In genomic region chr5:7385681-7386080, GRCh38 we compare ENCODE assay signal across 29 cellular contexts. TPM values are rescaled to one million over a fixed set of nuclear protein-coding genes. Genes with fewer than 3 reads are reported as not detected.
"Had no signal": no experiment of that assay in that cellular context is flagged by ENCODE, and none has a peak within 500 bp of the region (broad histone marks: within the 10 kb centered on the region; RNA-seq: fewer than 3 reads in every experiment).

No MANE protein-coding gene starts in this region.

- H3K9me3 Mint-ChIP-seq: activated CD4-positive, alpha-beta T cell treated with anti-CD3 and anti-CD28 coated beads, Interleukin-2, amount 10 ng/mL, durations not matched to agents 7 days and 5 days; activated CD8-positive, alpha-beta T cell treated with anti-CD3 and anti-CD28 coated beads for 36 hours; activated T-cell treated with anti-CD3 and anti-CD28 coated beads, Interleukin-2, amount 50 U/mL, for 4 hours; activated T-helper 17 cell treated with anti-CD3 and anti-CD28 coated beads, Interleukin-2, amount 50 U/mL, for 72 hours; dendritic cell treated with granulocyte-macrophage colony-stimulating factor and Interleukin-4, amounts not matched to agents 40 ng/mL and 50 ng/mL, for 4 days; endodermal cell; T-helper 2 cell treated with Interferon-gamma antibody and Interleukin-4, amounts not matched to agents 5 μg/mL and 100 μg/mL, for 36 hours; WTC11 had no signal

- H3K36me3 ChIP-seq: brain microvascular endothelial cell had no signal

- H3K4me3 ChIP-seq: coronary artery, dorsolateral prefrontal cortex had no signal

- H3K27ac ChIP-seq: brain microvascular endothelial cell, coronary artery, dorsolateral prefrontal cortex had no signal

- H3K36me3 Mint-ChIP-seq: activated naive CD8-positive, alpha-beta T cell; WTC11 had no signal

- ATAC-seq: activated CD8-positive, alpha-beta T cell treated with anti-CD3 and anti-CD28 coated beads for 36 hours; activated T-cell treated with anti-CD3 and anti-CD28 coated beads, Interleukin-2, amount 50 U/mL, for 4 hours; activated T-helper 17 cell treated with anti-CD3 and anti-CD28 coated beads, Interleukin-2, amount 50 U/mL, for 72 hours; esophagus mucosa; T-helper 17 cell; WTC11 had no signal

- H3K27me3 Mint-ChIP-seq: activated CD8-positive, alpha-beta T cell treated with anti-CD3 and anti-CD28 coated beads for 36 hours; central memory CD8-positive, alpha-beta T cell had no signal

- H3K4me3 Mint-ChIP-seq: activated CD4-positive, alpha-beta T cell treated with anti-CD3 and anti-CD28 coated beads, Interleukin-2, amount 10 ng/mL, durations not matched to agents 7 days and 5 days; activated CD8-positive, alpha-beta T cell treated with anti-CD3 and anti-CD28 coated beads for 36 hours; activated naive CD8-positive, alpha-beta T cell; activated T-cell treated with anti-CD3 and anti-CD28 coated beads, Interleukin-2, amount 50 U/mL, for 4 hours; activated T-helper 17 cell treated with anti-CD3 and anti-CD28 coated beads, Interleukin-2, amount 50 U/mL, for 72 hours; central memory CD8-positive, alpha-beta T cell; dendritic cell treated with granulocyte-macrophage colony-stimulating factor and Interleukin-4, amounts not matched to agents 40 ng/mL and 50 ng/mL, for 4 days; endodermal cell; T-helper 17 cell; T-helper 2 cell treated with Interferon-gamma antibody and Interleukin-4, amounts not matched to agents 5 μg/mL and 100 μg/mL, for 36 hours; WTC11 had no signal

- DNase-seq: activated CD4-positive, alpha-beta T cell treated with anti-CD3 and anti-CD28 coated beads for 1 hour; activated CD4-positive, alpha-beta T cell treated with anti-CD3 and anti-CD28 coated beads for 4 hours; activated CD4-positive, alpha-beta T cell treated with anti-CD3 and anti-CD28 coated beads, Interleukin-2, amount 10 ng/mL, durations not matched to agents 7 days and 5 days; activated CD4-positive, alpha-beta T cell treated with anti-CD3 and anti-CD28 coated beads, Interleukin-2, amount 50 U/mL, for 4 hours; activated CD8-positive, alpha-beta memory T cell treated with anti-CD3 and anti-CD28 coated beads for 24 hours; activated CD8-positive, alpha-beta T cell treated with anti-CD3 and anti-CD28 coated beads for 36 hours; activated effector memory CD4-positive, alpha-beta T cell treated with Interleukin-2 at 50 U/mL for 16 hours; activated gamma-delta T cell treated with Interleukin-2 at 50 U/mL for 16 hours; activated naive CD4-positive, alpha-beta T cell treated with anti-CD3 and anti-CD28 coated beads, Interleukin-2, amount 50 U/mL, for 16 hours; activated naive CD4-positive, alpha-beta T cell treated with Interleukin-2 at 50 U/mL for 16 hours; activated T-cell treated with anti-CD3 and anti-CD28 coated beads, Interleukin-2, amount 50 U/mL, for 4 hours; amniotic stem cell; anterior cingulate cortex; brain microvascular endothelial cell; dorsolateral prefrontal cortex; effector memory CD4-positive, alpha-beta T cell; endodermal cell; foreskin fibroblast; head of caudate nucleus; T-helper 17 cell; T1000 had no signal

- H3K4me1 Mint-ChIP-seq: activated CD4-positive, alpha-beta T cell treated with anti-CD3 and anti-CD28 coated beads, Interleukin-2, amount 10 ng/mL, durations not matched to agents 7 days and 5 days; activated T-helper 17 cell treated with anti-CD3 and anti-CD28 coated beads, Interleukin-2, amount 50 U/mL, for 72 hours; central memory CD8-positive, alpha-beta T cell; endodermal cell; T-helper 17 cell had no signal

- H3K27me3 ChIP-seq: brain microvascular endothelial cell, dorsolateral prefrontal cortex had no signal

- H3K27ac Mint-ChIP-seq: activated CD4-positive, alpha-beta T cell treated with anti-CD3 and anti-CD28 coated beads, Interleukin-2, amount 10 ng/mL, durations not matched to agents 7 days and 5 days; activated CD8-positive, alpha-beta T cell treated with anti-CD3 and anti-CD28 coated beads for 36 hours; activated naive CD8-positive, alpha-beta T cell; activated T-helper 17 cell treated with anti-CD3 and anti-CD28 coated beads, Interleukin-2, amount 50 U/mL, for 72 hours; dendritic cell treated with granulocyte-macrophage colony-stimulating factor and Interleukin-4, amounts not matched to agents 40 ng/mL and 50 ng/mL, for 4 days; endodermal cell; T-helper 17 cell; T-helper 2 cell treated with Interferon-gamma antibody and Interleukin-4, amounts not matched to agents 5 μg/mL and 100 μg/mL, for 36 hours; WTC11 had no signal

RNA-seq across cellular contexts. Expression of gene ADCY2, which starts 10.3 kb away (rescaled TPM):
- total RNA-seq: activated CD4-positive, alpha-beta T cell treated with anti-CD3 and anti-CD28 coated beads, Interleukin-2, amount 10 ng/mL, durations not matched to agents 7 days and 5 days; activated CD8-positive, alpha-beta T cell treated with anti-CD3 and anti-CD28 coated beads for 36 hours; activated T-helper 17 cell treated with anti-CD3 and anti-CD28 coated beads, Interleukin-2, amount 50 U/mL, for 72 hours; T-helper 17 cell had no signal
